8 cellular contexts compared by ENCODE assay signal in the genomic region with DNA sequence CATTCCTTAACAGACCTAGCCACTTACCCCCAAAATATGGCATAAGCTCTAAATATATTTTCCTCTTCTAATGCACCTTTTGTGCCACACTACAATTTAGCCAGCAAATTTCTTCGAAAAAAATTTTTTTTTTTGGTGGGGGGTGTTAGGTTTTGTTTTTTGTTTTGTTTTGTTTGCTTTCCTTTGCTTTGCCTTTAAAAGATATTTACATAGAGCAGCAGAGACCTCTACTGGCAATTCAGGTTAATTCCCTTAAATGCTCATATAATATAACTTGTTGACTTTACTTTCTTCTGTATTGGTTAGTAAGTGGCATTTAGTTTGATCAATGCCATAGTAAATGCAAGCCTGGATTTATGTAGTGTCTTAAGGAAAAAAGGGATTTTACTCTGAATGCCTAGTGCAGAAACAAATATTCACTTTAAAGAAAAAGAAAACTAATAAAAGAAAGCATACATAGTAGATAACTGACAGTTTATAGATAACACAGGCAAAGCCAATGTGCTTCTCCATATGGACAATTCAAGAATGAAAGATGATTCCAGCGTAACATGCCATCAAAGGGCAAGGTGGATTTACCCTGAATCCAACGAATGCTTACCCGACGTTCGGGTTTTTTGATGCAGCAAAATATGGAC.
DNase-seq lines count a peak whose midpoint lies in the region; ATAC-seq and TF ChIP-seq lines count a peak whose summit lies in the region.

No MANE protein-coding gene starts in this region.

- no peaks in the 10 kb centered on the region for H3K27me3 Mint-ChIP-seq in glutamatergic neuron (ENCODE audit: unreplicated experiment)

- H3K9me3 Mint-ChIP-seq in glutamatergic neuron (ENCODE audit: unreplicated experiment), result no peaks in the 10 kb centered on the region

- H3K4me3 Mint-ChIP-seq in glutamatergic neuron (ENCODE audit: unreplicated experiment), result no peak overlapping the region

- TF ChIP-seq CTCF in glutamatergic neuron (IDR thresholded peaks at IDR 0.05; ENCODE audit: partially characterized antibody, unreplicated experiment), result peak; percentile 15

- H3K27ac Mint-ChIP-seq in glutamatergic neuron (ENCODE audit: unreplicated experiment), result no peak overlapping the region

- no peaks in the 10 kb centered on the region for H3K36me3 Mint-ChIP-seq in glutamatergic neuron (ENCODE audit: unreplicated experiment)

- DNase-seq in AG08395 (ENCODE audit: low spot score), result peak; percentile 27
- peak; percentile 67 for DNase-seq in SK-N-DZ (ENCODE audit: low spot score)
- no peak for DNase-seq in glutamatergic neuron
- no peak for DNase-seq in NCI-H2227 (lab: John Stamatoyannopoulos, UW; ENCODE audit: unreplicated experiment)
- DNase-seq in NCI-H1436 treated with DMSO at 0.1 percent for 48 hours (lab: John Stamatoyannopoulos, UW), result no peak
- no peak for DNase-seq in DMS79 treated with DMSO at 0.1 percent for 48 hours (lab: John Stamatoyannopoulos, UW)

- no peaks in the 10 kb centered on the region for H3K4me1 Mint-ChIP-seq in glutamatergic neuron (ENCODE audit: low read depth, unreplicated experiment)

- peak; percentile 53 for ATAC-seq in GM21526 (IDR thresholded peaks at IDR 0.05; ENCODE audit: low FRiP score, unreplicated experiment)
- ATAC-seq in GM19463 (IDR thresholded peaks at IDR 0.05; ENCODE audit: unreplicated experiment), result no peak

Comparison
In these comparisons a context has a peak if more than half of its experiments do, and no peak if none do; other contexts are left out.
1. DNase-seq: peak in AG08395 (single experiment) and SK-N-DZ (single experiment); none in glutamatergic neuron (single experiment), NCI-H2227 (single experiment), NCI-H1436 treated with DMSO at 0.1 percent for 48 hours (single experiment) and DMS79 treated with DMSO at 0.1 percent for 48 hours (single experiment).